Comparison of ENCODE assay signal across 13 cellular contexts in the genomic region with DNA sequence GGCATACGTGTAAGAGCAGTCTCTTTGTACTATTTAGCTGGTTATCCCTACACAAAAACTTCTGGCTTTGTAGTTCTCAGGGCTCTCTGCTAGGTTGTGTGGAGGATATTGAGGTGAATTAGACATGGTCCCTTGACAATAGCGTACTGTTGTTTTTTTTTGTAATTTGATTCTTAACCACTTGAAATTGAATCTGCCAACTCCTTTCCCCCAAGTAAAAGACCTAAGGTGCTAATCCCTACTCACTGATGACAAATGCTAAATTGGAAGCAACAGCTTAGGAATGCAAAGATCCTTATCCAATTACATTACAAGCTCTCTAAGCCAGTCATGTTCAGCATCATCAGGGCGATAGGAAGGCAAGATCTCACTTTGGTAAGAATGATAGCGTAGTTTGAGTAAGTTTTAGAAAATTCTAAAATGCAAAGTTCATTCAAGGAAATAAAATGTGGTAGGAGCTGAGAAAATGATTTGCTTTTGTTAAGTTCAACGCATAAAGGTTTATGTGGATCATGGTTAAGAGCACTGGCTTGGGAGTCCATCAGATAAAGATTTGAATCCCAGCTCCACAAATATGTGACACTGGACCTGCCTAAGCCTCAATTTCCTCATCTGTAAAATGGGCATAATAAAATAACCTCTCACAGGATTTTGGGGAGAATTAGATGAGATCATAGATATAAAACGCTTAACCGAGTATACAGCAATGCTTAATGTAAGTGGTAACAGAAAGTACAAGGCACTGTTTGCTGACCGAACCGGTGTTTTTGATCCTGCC. TPM values are rescaled to one million over a fixed set of nuclear protein-coding genes. Genes with fewer than 3 reads are reported as not detected.
DNase-seq lines count a peak whose midpoint lies in the region; ATAC-seq lines count a peak whose summit lies in the region.
"Had no signal": no experiment of that assay in that cellular context is flagged by ENCODE, and none has a peak within 500 bp of the region (broad histone marks: within the 10 kb centered on the region; RNA-seq: fewer than 3 reads in every experiment).

No MANE protein-coding gene starts in this region.

- H3K4me2 ChIP-seq in mesendoderm (ENCODE audit: low read length): no peak overlapping the region

- no peak overlapping the region for H3K23ac ChIP-seq in mesendoderm (ENCODE audit: low read length)

- no peak overlapping the region for H3K4me3 ChIP-seq in HUES64 (ENCODE audit: low read length)
- no peak overlapping the region for H3K4me3 ChIP-seq in mesendoderm (ENCODE audit: low read length)

- no peak overlapping the region for H2BK15ac ChIP-seq in mesendoderm (replicated peaks; ENCODE audit: low read depth)

- H3K9ac ChIP-seq in HUES64 (ENCODE audit: low read depth, low read length) (no peak overlapping the region), mesendoderm (ENCODE audit: low read length) (no peak overlapping the region)

- H4K5ac ChIP-seq in mesendoderm (ENCODE audit: low read length): no peak overlapping the region

- peak overlapping the region; percentile 92 for H3K27ac Mint-ChIP-seq in activated CD4-positive, alpha-beta memory T cell treated with anti-CD3 and anti-CD28 coated beads, Interleukin-2, amount 10 ng/mL, durations not matched to agents 7 days and 5 days

- WGBS in HUES64: 68% methylated on average over 8 of the region's 9 CpGs
- no CpG with 5 or more reads among the region's 9 CpGs for WGBS in mesendoderm (ENCODE audit: extremely low coverage, insufficient coverage, low lambda C conversion rate)

- no peak overlapping the region for H3K4ac ChIP-seq in mesendoderm (ENCODE audit: low read depth, low read length)

- no peaks in the 10 kb centered on the region for H3K79me2 ChIP-seq in mesendoderm (ENCODE audit: control insufficient read depth, insufficient read depth, low read length)

- H3K56ac ChIP-seq in mesendoderm (ENCODE audit: low read length): no peak overlapping the region

- peaks cover 21% of the 10 kb centered on the region for H3K36me3 Mint-ChIP-seq in activated CD4-positive, alpha-beta memory T cell treated with anti-CD3 and anti-CD28 coated beads, Interleukin-2, amount 10 ng/mL, durations not matched to agents 7 days and 5 days (ENCODE audit: low read depth)
- no peaks in the 10 kb centered on the region for H3K36me3 Mint-ChIP-seq in activated T-cell treated with anti-CD3 and anti-CD28 coated beads, Interleukin-2, amount 50 U/mL, for 4 hours (ENCODE audit: insufficient read depth)

- no peak for ATAC-seq in HG02571 (IDR thresholded peaks at IDR 0.05; ENCODE audit: unreplicated experiment)
- ATAC-seq in activated T-cell treated with anti-CD3 and anti-CD28 coated beads, Interleukin-2, amount 50 U/mL, for 4 hours: no peak

- H2AK5ac ChIP-seq in mesendoderm (ENCODE audit: low read length): no peak overlapping the region

- H3K27me3 ChIP-seq in HUES64 (ENCODE audit: insufficient read depth, low read length) (no peaks in the 10 kb centered on the region), mesendoderm (ENCODE audit: insufficient read depth, low read length, poor library complexity) (no peaks in the 10 kb centered on the region)
- H3K27me3 ChIP-seq: neutrophil had no signal

- peak; percentile 26 for DNase-seq in D341Med (ENCODE audit: low spot score)
- no peak for DNase-seq in activated CD4-positive, alpha-beta memory T cell treated with anti-CD3 and anti-CD28 coated beads, Interleukin-2, amount 10 ng/mL, durations not matched to agents 7 days and 5 days
- DNase-seq in mesendoderm: peak; percentile 78
- DNase-seq in activated T-cell treated with anti-CD3 and anti-CD28 coated beads, Interleukin-2, amount 50 U/mL, for 4 hours: no peak
- no peak for DNase-seq in stimulated activated CD4-positive, alpha-beta T cell treated with anti-CD3 and anti-CD28 coated beads, Interleukin-4, amount 100 ng/mL, for 24 hours
- no peak for DNase-seq in NCI-H2227 (lab: John Stamatoyannopoulos, UW; ENCODE audit: unreplicated experiment)
- DNase-seq: COR-L47, islet precursor cell, NCI-H1048 had no signal

- peak overlapping the region; percentile 25 for H3K4me3 Mint-ChIP-seq in activated CD4-positive, alpha-beta memory T cell treated with anti-CD3 and anti-CD28 coated beads, Interleukin-2, amount 10 ng/mL, durations not matched to agents 7 days and 5 days
- no peak overlapping the region for H3K4me3 Mint-ChIP-seq in activated T-cell treated with anti-CD3 and anti-CD28 coated beads, Interleukin-2, amount 50 U/mL, for 4 hours
- H3K4me3 Mint-ChIP-seq: T-helper 1 cell treated with Interleukin-12 subunit alpha and Interleukin-12 subunit beta and Interleukin-4 antibody, amounts not matched to agents 30 μg/mL and 1 μg/mL, for 36 hours had no signal

- no peak overlapping the region for H2BK5ac ChIP-seq in mesendoderm (ENCODE audit: low read length)

- no peak overlapping the region for H2BK120ac ChIP-seq in mesendoderm (ENCODE audit: low read depth, low read length)

- H3K36me3 ChIP-seq in HUES64 (ENCODE audit: insufficient read depth, low read length) (no peaks in the 10 kb centered on the region), mesendoderm (ENCODE audit: control insufficient read depth, insufficient read depth, low read length) (no peaks in the 10 kb centered on the region)
- H3K36me3 ChIP-seq: neutrophil had no signal

- no peaks in the 10 kb centered on the region for H3K9me3 ChIP-seq in HUES64 (ENCODE audit: insufficient read depth, low read depth, low read length)
- H3K9me3 ChIP-seq: neutrophil had no signal

- H3K4me1 ChIP-seq in HUES64 (ENCODE audit: insufficient read depth, low read length): peaks cover 46% of the 10 kb centered on the region
- H3K4me1 ChIP-seq in mesendoderm (ENCODE audit: control insufficient read depth, low read depth, low read length): no peaks in the 10 kb centered on the region

- no peaks in the 10 kb centered on the region for H3K27me3 Mint-ChIP-seq in activated CD4-positive, alpha-beta memory T cell treated with anti-CD3 and anti-CD28 coated beads, Interleukin-2, amount 10 ng/mL, durations not matched to agents 7 days and 5 days
- no peaks in the 10 kb centered on the region for H3K27me3 Mint-ChIP-seq in activated T-cell treated with anti-CD3 and anti-CD28 coated beads, Interleukin-2, amount 50 U/mL, for 4 hours (ENCODE audit: low read depth)

- H4K8ac ChIP-seq in mesendoderm (ENCODE audit: low read depth, low read length): no peak overlapping the region

- H3K18ac ChIP-seq in mesendoderm (ENCODE audit: low read length): no peak overlapping the region

- no peaks in the 10 kb centered on the region for H3K79me1 ChIP-seq in mesendoderm (ENCODE audit: low read length)

- CTCF ChIA-PET in activated CD4-positive, alpha-beta memory T cell treated with anti-CD3 and anti-CD28 coated beads, Interleukin-2, amount 10 ng/mL, durations not matched to agents 7 days and 5 days (lab: Charles Lee): no interaction called here

- H3K27ac ChIP-seq in HUES64 (ENCODE audit: low read depth, low read length) (peak overlapping the region; percentile 68), mesendoderm (ENCODE audit: low read depth, low read length) (no peak overlapping the region)

- no peaks in the 10 kb centered on the region for H3K9me3 Mint-ChIP-seq in activated CD4-positive, alpha-beta memory T cell treated with anti-CD3 and anti-CD28 coated beads, Interleukin-2, amount 10 ng/mL, durations not matched to agents 7 days and 5 days
- no peaks in the 10 kb centered on the region for H3K9me3 Mint-ChIP-seq in activated T-cell treated with anti-CD3 and anti-CD28 coated beads, Interleukin-2, amount 50 U/mL, for 4 hours
- H3K9me3 Mint-ChIP-seq: T-helper 1 cell treated with Interleukin-12 subunit alpha and Interleukin-12 subunit beta and Interleukin-4 antibody, amounts not matched to agents 30 μg/mL and 1 μg/mL, for 36 hours had no signal

- H3K4me1 Mint-ChIP-seq in activated CD4-positive, alpha-beta memory T cell treated with anti-CD3 and anti-CD28 coated beads, Interleukin-2, amount 10 ng/mL, durations not matched to agents 7 days and 5 days: peaks cover 74% of the 10 kb centered on the region
- H3K4me1 Mint-ChIP-seq in activated T-cell treated with anti-CD3 and anti-CD28 coated beads, Interleukin-2, amount 50 U/mL, for 4 hours (ENCODE audit: low read depth): peaks cover 76% of the 10 kb centered on the region

- POLR2A ChIA-PET in activated CD4-positive, alpha-beta memory T cell treated with anti-CD3 and anti-CD28 coated beads, Interleukin-2, amount 10 ng/mL, durations not matched to agents 7 days and 5 days (lab: Charles Lee): interaction anchor here (13.9 kb wide), 1 partner anchor 36 kb away, joined by 389 read pairs; the partner anchor contains the start of gene DOCK11

RNA-seq across cellular contexts. Expression of gene DOCK11, which starts 39.3 kb away (rescaled TPM):
- polyA plus RNA-seq in HUES64 (2013, experiment 1 of 2): 7.4 TPM
- 9.7 TPM for polyA plus RNA-seq in HUES64 (2013, experiment 2 of 2)
- total RNA-seq in activated CD4-positive, alpha-beta memory T cell treated with anti-CD3 and anti-CD28 coated beads, Interleukin-2, amount 10 ng/mL, durations not matched to agents 7 days and 5 days: 10 to 100 TPM; 79.0 to 82.9 TPM
- polyA plus RNA-seq in mesendoderm (2013, experiment 1 of 2): 1.7 TPM
- polyA plus RNA-seq in mesendoderm (2013, experiment 2 of 2): 1.5 TPM
- total RNA-seq in activated T-cell treated with anti-CD3 and anti-CD28 coated beads, Interleukin-2, amount 50 U/mL, for 4 hours: 10 to 100 TPM; 21.0 to 23.1 (median 22.0) TPM

Comparison
In these comparisons a context has a peak if more than half of its experiments do, and no peak if none do; other contexts are left out.
1. DNase-seq: peak in D341Med (single experiment) and mesendoderm (single experiment); none in activated CD4-positive, alpha-beta memory T cell treated with anti-CD3 and anti-CD28 coated beads, Interleukin-2, amount 10 ng/mL, durations not matched to agents 7 days and 5 days (single experiment), activated T-cell treated with anti-CD3 and anti-CD28 coated beads, Interleukin-2, amount 50 U/mL, for 4 hours (single experiment), stimulated activated CD4-positive, alpha-beta T cell treated with anti-CD3 and anti-CD28 coated beads, Interleukin-4, amount 100 ng/mL, for 24 hours (single experiment) and NCI-H2227 (single experiment).